8 cellular contexts compared by ENCODE assay signal in the genomic region with DNA sequence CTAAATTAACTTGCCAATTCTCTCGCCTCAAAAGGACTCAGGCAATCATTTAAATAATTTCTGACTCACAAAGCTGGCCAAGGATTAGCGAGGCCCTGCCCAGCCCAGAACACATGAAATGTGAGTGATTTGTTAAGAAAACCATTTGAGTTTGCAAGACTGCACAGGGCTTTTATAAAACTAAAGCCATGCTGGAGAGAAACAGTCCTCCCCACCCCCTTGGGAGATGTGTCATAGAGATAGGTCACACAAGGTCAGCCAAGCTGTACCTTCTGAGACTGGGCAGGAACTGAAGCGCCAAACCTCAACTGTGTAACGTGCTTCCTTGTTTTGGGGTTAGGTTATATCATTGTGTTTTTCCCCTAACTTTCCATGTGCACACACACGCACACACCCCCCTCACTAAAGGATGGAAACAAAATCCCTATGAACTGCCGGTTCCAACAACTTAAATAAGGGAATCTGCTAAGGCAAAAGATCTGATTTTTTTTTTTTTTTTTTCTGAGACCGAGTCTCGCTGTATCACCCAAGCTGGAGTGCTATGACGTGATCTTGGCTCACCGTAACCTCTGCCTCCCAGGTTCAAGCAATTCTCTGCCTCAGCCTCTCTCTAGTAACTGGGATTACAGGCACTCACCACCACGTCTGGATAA. TPM values are rescaled to one million over a fixed set of nuclear protein-coding genes. Genes with fewer than 3 reads are reported as not detected.
DNase-seq lines count a peak whose midpoint lies in the region; ATAC-seq and TF ChIP-seq lines count a peak whose summit lies in the region.

No MANE protein-coding gene starts in this region.

- H3K27ac ChIP-seq in CD4-positive, alpha-beta memory T cell (ENCODE audit: low read depth, low read length), result no peak overlapping the region

- H3K4me3 Mint-ChIP-seq in CD4-positive, alpha-beta memory T cell, result no peak overlapping the region

- H3K36me3 ChIP-seq in CD4-positive, alpha-beta memory T cell (ENCODE audit: insufficient read depth, low read length), result no peaks in the 10 kb centered on the region

- ATAC-seq in GM19043 (IDR thresholded peaks at IDR 0.05; ENCODE audit: low read depth, unreplicated experiment) (peak; percentile 98), HG03095 (IDR thresholded peaks at IDR 0.05; ENCODE audit: unreplicated experiment) (peak; percentile 99)

- H3K27me3 Mint-ChIP-seq in CD4-positive, alpha-beta memory T cell, result peaks cover 18 to 19% of the 10 kb centered on the region in 2 donors

- POLR2A ChIA-PET in CD4-positive, alpha-beta memory T cell (lab: Charles Lee; ENCODE audit: partially characterized antibody), result no interaction called here

- no peaks in the 10 kb centered on the region for H3K4me1 ChIP-seq in CD4-positive, alpha-beta memory T cell (ENCODE audit: insufficient read depth, low read length)

- H3K9me3 ChIP-seq in CD4-positive, alpha-beta memory T cell (ENCODE audit: control insufficient read depth in 1 of 2, low read length in 2 of 2), result no peaks in the 10 kb centered on the region

- no peaks in the 10 kb centered on the region for H3K27me3 ChIP-seq in CD4-positive, alpha-beta memory T cell (ENCODE audit: insufficient read depth, low read length)

- no peaks in the 10 kb centered on the region for H3K36me3 Mint-ChIP-seq in CD4-positive, alpha-beta memory T cell

- peaks cover 0 to 4% (median 0%) of the 10 kb centered on the region in 8 donors for H3K9me3 Mint-ChIP-seq in CD4-positive, alpha-beta memory T cell

- no peaks in the 10 kb centered on the region for H3K4me1 Mint-ChIP-seq in CD4-positive, alpha-beta memory T cell

- no peak for TF ChIP-seq CTCF in AG09309 (IDR thresholded peaks at IDR 0.05; ENCODE audit: control insufficient read depth, insufficient read depth, low read depth, low read length, missing control alignments)
- TF ChIP-seq CTCF in retinal pigment epithelial cell (conservative IDR thresholded peaks at IDR 0.05; ENCODE audit: low read depth, low read length), result no peak

- intact Hi-C loops in CD4-positive, alpha-beta memory T cell (cut with micrococcal nuclease), result no loop called here

- H3K4me3 ChIP-seq in AG09309 (ENCODE audit: control insufficient read depth, low read depth, low read length) (no peak overlapping the region), retinal pigment epithelial cell (ENCODE audit: low read length) (peak overlapping the region; percentile 33)
- H3K4me3 ChIP-seq in CD4-positive, alpha-beta memory T cell (ENCODE audit: low read length in 2 of 2), result no peak overlapping the region

- peak; percentile 64 for DNase-seq in AG09309 (ENCODE audit: low read depth)
- DNase-seq in RPMI8226, result peak; percentile 33
- DNase-seq in fibroblast of the conjunctiva (ENCODE audit: low read depth), result peak; percentile 90
- peak; percentile 92 for DNase-seq in retinal pigment epithelial cell (ENCODE audit: low read depth)
- no peak for DNase-seq in CD4-positive, alpha-beta memory T cell
- DNase-seq in NCI-H1092 treated with DMSO at 0.1 percent for 48 hours (lab: John Stamatoyannopoulos, UW), result no peak

- CTCF ChIA-PET in CD4-positive, alpha-beta memory T cell (lab: Charles Lee; ENCODE audit: partially characterized antibody), result no interaction called here

- no peak overlapping the region for H3K27ac Mint-ChIP-seq in CD4-positive, alpha-beta memory T cell

RNA-seq across cellular contexts. Expression of a gene that starts 8.1 kb away (rescaled TPM):
- total RNA-seq in CD4-positive, alpha-beta memory T cell, result not detected
- polyA plus RNA-seq in CD4-positive, alpha-beta memory T cell, result not detected

Comparison
In these comparisons a context has a peak if more than half of its experiments do, and no peak if none do; other contexts are left out.
1. DNase-seq: peak in AG09309 (single experiment), RPMI8226 (single experiment), fibroblast of the conjunctiva (single experiment) and retinal pigment epithelial cell (single experiment); none in CD4-positive, alpha-beta memory T cell (0 of 5) and NCI-H1092 treated with DMSO at 0.1 percent for 48 hours (single experiment).